In the genomic region with DNA sequence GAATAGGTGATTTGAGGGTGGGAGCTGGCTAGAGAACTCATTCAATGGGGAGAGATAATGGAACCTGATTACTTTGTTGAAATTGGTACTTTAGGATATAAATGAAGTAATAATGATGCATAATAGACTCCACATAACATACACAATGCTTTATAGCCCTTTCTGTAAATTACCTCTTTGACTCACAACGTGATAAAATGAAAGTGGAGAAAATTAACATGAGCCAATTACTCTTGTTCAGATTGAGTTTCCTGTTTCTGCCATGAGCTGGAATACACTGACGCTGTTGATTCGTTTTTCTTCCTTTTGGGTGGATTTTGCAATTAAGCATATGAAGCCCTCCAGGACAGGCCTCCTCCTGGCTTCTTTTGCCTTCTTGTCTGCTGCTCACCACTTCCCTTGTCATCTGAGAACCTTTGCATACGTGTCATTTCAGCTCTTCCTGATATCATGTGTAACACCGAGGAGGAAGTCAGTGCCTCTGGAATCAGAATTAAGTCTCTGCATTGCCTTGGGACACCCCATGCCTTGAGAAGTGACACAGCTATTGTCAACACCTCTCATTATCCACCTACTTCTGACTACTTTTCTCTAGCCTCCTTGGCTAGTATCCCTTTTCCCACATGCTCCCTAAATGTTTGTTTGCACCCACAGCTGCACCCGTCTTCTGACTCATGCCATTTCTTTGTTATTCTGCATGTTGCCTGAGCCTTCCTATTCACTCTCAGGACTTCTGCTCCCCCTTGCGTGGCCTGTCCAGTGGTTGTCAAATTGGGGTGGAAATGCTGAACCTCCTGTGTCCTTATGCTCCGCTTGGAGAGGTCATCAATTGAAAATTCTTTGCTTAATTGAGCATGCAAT, we compare ENCODE assay signal across 1 cellular context.
TF ChIP-seq lines count a peak whose summit lies in the region.

No MANE protein-coding gene starts in this region.

TF ChIP-seq in H1, 55 proteins besides CTCF, POLR2A, EP300 and RAD21 (continued from another document):
- TF ChIP-seq TBP (IDR thresholded peaks at IDR 0.05; ENCODE audit: low read depth, low read length) (no peak), BRCA1 (IDR thresholded peaks at IDR 0.05; ENCODE audit: low read depth, low read length) (no peak), CBX5 (IDR thresholded peaks at IDR 0.05; ENCODE audit: low read depth, low read length) (no peak), CEBPB (IDR thresholded peaks at IDR 0.05; ENCODE audit: low read depth, low read length) (no peak), ZNF274 (IDR thresholded peaks at IDR 0.05; ENCODE audit: borderline replicate concordance, extremely low read depth, low read length) (no peak)
